Comparison of ENCODE assay signal across 12 cellular contexts in genomic region chr17:4634981-4635380, GRCh38. TPM values are rescaled to one million over a fixed set of nuclear protein-coding genes. Genes with fewer than 3 reads are reported as not detected.
"Had no signal": no experiment of that assay in that cellular context is flagged by ENCODE, and none has a peak within 500 bp of the region (broad histone marks: within the 10 kb centered on the region; RNA-seq: fewer than 3 reads in every experiment).

No MANE protein-coding gene starts in this region.

- H3K4me3 Mint-ChIP-seq: activated naive CD8-positive, alpha-beta T cell treated with anti-CD3 and anti-CD28 coated beads for 36 hours; naive thymus-derived CD8-positive, alpha-beta T cell had no signal

- H3K9me3 Mint-ChIP-seq: activated naive CD8-positive, alpha-beta T cell treated with anti-CD3 and anti-CD28 coated beads for 36 hours had no signal

- H3K36me3 Mint-ChIP-seq: activated naive CD8-positive, alpha-beta T cell treated with anti-CD3 and anti-CD28 coated beads for 36 hours; naive thymus-derived CD8-positive, alpha-beta T cell had no signal

- H3K4me3 ChIP-seq: breast epithelium, right atrium auricular region had no signal

- ATAC-seq: naive thymus-derived CD8-positive, alpha-beta T cell had no signal

- H3K27ac Mint-ChIP-seq: activated naive CD8-positive, alpha-beta T cell treated with anti-CD3 and anti-CD28 coated beads for 36 hours; naive thymus-derived CD8-positive, alpha-beta T cell had no signal

- DNase-seq: activated CD4-positive, alpha-beta T cell treated with anti-CD3 and anti-CD28 coated beads for 1 hour; activated CD4-positive, alpha-beta T cell treated with anti-CD3 and anti-CD28 coated beads, Interleukin-2, amount 50 U/mL, for 48 hours; activated gamma-delta T cell; activated naive CD8-positive, alpha-beta T cell treated with anti-CD3 and anti-CD28 coated beads for 36 hours; activated T-cell treated with anti-CD3 and anti-CD28 coated beads, Interleukin-2, amount 50 U/mL, for 48 hours; naive thymus-derived CD8-positive, alpha-beta T cell; small intestine had no signal

- H3K27me3 ChIP-seq: right atrium auricular region had no signal

- H3K36me3 ChIP-seq: breast epithelium, right atrium auricular region had no signal

- H3K9me3 ChIP-seq: breast epithelium, right atrium auricular region had no signal

- H3K4me1 ChIP-seq: breast epithelium had no signal

- H3K27ac ChIP-seq: breast epithelium, right atrium auricular region had no signal

RNA-seq across cellular contexts. Expression of gene ALOX15, which starts 6.5 kb away (rescaled TPM):
- total RNA-seq: endothelial cell of umbilical vein, fibroblast of lung, lung microvascular endothelial cell had no signal

RNA-seq across cellular contexts. Expression of gene SMTNL2, which starts 50.7 kb away (rescaled TPM):
- total RNA-seq: activated naive CD8-positive, alpha-beta T cell treated with anti-CD3 and anti-CD28 coated beads for 36 hours; endothelial cell of umbilical vein; lung microvascular endothelial cell; naive thymus-derived CD8-positive, alpha-beta T cell had no signal
